22 cellular contexts compared by ENCODE assay signal in the genomic region with DNA sequence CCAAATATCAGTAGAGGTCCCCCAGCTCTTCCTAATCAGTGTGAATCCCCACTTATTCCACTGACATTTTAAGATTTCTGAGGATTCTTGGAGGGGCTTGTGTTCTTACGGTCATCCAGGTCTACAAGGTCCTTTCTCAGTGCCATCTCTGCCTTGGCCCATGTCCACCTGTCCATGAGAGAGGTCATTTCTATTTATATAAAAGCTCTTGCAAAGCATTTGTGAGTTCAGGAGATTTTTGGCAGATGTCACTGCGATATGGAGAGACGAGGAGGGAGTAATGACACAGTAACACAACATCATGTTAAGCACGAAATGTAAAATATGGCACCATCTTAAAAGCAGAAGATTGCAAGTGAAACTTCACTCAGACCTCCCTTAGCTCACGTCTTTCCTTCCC.
"Had no signal": no experiment of that assay in that cellular context is flagged by ENCODE, and none has a peak within 500 bp of the region (broad histone marks: within the 10 kb centered on the region; RNA-seq: fewer than 3 reads in every experiment).

No MANE protein-coding gene starts in this region.

- H3K36me3 ChIP-seq: MG63 had no signal

- H3K27ac ChIP-seq: HL-60, RWPE1 had no signal

- DNase-seq: Karpas-422; KG1; MG63; NCI-H1092; NCI-H1105 treated with DMSO at 0.1 percent for 48 hours; NCI-H1417 treated with DMSO at 0.1 percent for 48 hours; NCI-H146; NCI-H1694 treated with DMSO at 0.1 percent for 48 hours; NCI-H1930; NCI-H2081; NCI-H2107; NCI-H2227 treated with DMSO at 0.1 percent for 48 hours; NCI-H524; NCI-H526 treated with DMSO at 0.1 percent for 48 hours; NCI-H748 treated with DMSO at 0.1 percent for 48 hours; NK-92 treated with Interleukin-12 subunit alpha and Interleukin-12 subunit beta, amount 100 ng/mL, for 24 hours; SHP77; SK-N-SH had no signal

- ATAC-seq: Panc1, PC-3 had no signal

- H3K4me3 ChIP-seq: MG63 had no signal

- H3K9me2 ChIP-seq: SK-N-SH had no signal

- H3K4me2 ChIP-seq: SK-N-SH had no signal

- H3K27me3 ChIP-seq: MG63 had no signal

- H3K9me3 ChIP-seq: MG63, SK-N-SH had no signal
